ENCODE assay signal across 1 cellular context in the genomic region with DNA sequence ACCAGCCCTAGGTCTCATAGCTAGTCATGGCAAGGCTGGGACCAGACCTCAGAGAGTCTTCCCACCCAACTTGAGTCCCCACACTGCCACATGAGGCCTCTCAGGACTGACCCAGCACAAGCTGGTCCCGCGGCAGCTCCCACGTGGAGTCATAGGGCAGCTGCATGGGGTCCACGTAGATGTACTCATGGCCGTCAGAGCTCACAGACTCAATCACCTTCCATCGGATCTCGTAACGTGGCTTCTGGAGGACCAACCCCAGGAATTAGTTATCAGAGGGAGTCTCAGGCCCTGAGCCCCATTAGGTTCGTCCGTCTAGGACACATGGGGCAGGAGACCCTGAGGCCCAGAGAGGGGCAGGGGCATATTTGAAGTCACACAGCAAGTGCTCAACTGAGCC.
TF ChIP-seq lines count a peak whose summit lies in the region.

No MANE protein-coding gene starts in this region.

TF ChIP-seq in SK-N-SH, 30 proteins besides CTCF, POLR2A, EP300 and RAD21:
- TF ChIP-seq, protein P1, sequence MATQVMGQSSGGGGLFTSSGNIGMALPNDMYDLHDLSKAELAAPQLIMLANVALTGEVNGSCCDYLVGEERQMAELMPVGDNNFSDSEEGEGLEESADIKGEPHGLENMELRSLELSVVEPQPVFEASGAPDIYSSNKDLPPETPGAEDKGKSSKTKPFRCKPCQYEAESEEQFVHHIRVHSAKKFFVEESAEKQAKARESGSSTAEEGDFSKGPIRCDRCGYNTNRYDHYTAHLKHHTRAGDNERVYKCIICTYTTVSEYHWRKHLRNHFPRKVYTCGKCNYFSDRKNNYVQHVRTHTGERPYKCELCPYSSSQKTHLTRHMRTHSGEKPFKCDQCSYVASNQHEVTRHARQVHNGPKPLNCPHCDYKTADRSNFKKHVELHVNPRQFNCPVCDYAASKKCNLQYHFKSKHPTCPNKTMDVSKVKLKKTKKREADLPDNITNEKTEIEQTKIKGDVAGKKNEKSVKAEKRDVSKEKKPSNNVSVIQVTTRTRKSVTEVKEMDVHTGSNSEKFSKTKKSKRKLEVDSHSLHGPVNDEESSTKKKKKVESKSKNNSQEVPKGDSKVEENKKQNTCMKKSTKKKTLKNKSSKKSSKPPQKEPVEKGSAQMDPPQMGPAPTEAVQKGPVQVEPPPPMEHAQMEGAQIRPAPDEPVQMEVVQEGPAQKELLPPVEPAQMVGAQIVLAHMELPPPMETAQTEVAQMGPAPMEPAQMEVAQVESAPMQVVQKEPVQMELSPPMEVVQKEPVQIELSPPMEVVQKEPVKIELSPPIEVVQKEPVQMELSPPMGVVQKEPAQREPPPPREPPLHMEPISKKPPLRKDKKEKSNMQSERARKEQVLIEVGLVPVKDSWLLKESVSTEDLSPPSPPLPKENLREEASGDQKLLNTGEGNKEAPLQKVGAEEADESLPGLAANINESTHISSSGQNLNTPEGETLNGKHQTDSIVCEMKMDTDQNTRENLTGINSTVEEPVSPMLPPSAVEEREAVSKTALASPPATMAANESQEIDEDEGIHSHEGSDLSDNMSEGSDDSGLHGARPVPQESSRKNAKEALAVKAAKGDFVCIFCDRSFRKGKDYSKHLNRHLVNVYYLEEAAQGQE (IDR thresholded peaks at IDR 0.05; ENCODE audit: low read depth, low read length) = no peak
- TF ChIP-seq FOSL2 (IDR thresholded peaks at IDR 0.05; ENCODE audit: borderline replicate concordance, low read depth) (no peak), EZH2phosphoT487 (IDR thresholded peaks at IDR 0.05; ENCODE audit: borderline replicate concordance, low read depth) (no peak)
